In the genomic region with DNA sequence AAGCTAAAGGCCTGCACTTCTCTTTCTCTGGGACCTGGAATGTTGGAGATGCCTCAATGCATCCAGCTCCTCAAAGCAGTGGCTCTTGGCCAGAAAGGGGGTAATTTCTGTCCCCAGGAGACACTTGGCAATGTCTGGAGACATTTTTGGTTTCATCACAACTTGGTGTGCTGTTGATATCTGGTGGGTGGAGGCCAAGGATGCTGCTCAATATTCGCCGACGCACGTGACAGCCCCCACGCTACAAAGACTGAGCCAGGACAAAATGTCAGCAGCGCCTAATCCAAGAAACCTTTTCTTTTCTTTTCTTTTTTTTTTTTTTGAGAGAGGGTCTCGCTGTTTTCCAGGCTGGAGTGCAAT, we compare ENCODE assay signal across 17 cellular contexts.
DNase-seq lines count a peak whose midpoint lies in the region; ATAC-seq and TF ChIP-seq lines count a peak whose summit lies in the region.
"Had no signal": no experiment of that assay in that cellular context is flagged by ENCODE, and none has a peak within 500 bp of the region (broad histone marks: within the 10 kb centered on the region; RNA-seq: fewer than 3 reads in every experiment).

No MANE protein-coding gene starts in this region.

- no peak overlapping the region for H3K4me3 Mint-ChIP-seq in osteocyte (ENCODE audit: unreplicated experiment)

- TF ChIP-seq POLR2A in body of pancreas (IDR thresholded peaks at IDR 0.05) (no peak), erythroblast (IDR thresholded peaks at IDR 0.05; ENCODE audit: low read length) (no peak)

- DNase-seq in body of pancreas, result peak in 2 of 4 donors; percentile 22
- DNase-seq in heart right ventricle, result no peak
- DNase-seq in erythroblast (lab: John Stamatoyannopoulos, UW), result no peak
- DNase-seq in NCI-H748 (lab: John Stamatoyannopoulos, UW; ENCODE audit: unreplicated experiment), result no peak
- no peak for DNase-seq in osteocyte (ENCODE audit: extremely low spot score, unreplicated experiment)
- no peak for DNase-seq in PC-3
- DNase-seq: GDM1, GOT3, NCI-H1048, NCI-H1436 treated with DMSO at 0.1 percent for 48 hours, NCI-H2029 treated with DMSO at 0.1 percent for 48 hours, NCI-H510A, Peyer's patch had no signal

- no peak overlapping the region for H2AFZ ChIP-seq in PC-3 (ENCODE audit: low read length)

- no peak for TF ChIP-seq CTCF in HEK293 (tag by site-specific recombination; IDR thresholded peaks at IDR 0.05)
- no peak for TF ChIP-seq CTCF in body of pancreas (IDR thresholded peaks at IDR 0.05)
- TF ChIP-seq CTCF in heart right ventricle (IDR thresholded peaks at IDR 0.05), result no peak
- TF ChIP-seq CTCF in osteocyte (IDR thresholded peaks at IDR 0.05), result no peak
- no peak for TF ChIP-seq CTCF in PC-3 (conservative IDR thresholded peaks at IDR 0.05; ENCODE audit: low read depth, low read length)

- H3K9me2 ChIP-seq in PC-3 (replicated peaks; ENCODE audit: low read length), result no peaks in the 10 kb centered on the region

- 80 to 86% methylated on average over 7 of the region's 7 CpGs for WGBS in body of pancreas, 2 donors
- WGBS in heart right ventricle, 2 donors, result 53 to 63% methylated on average over 7 of the region's 7 CpGs

- 0 out of 2 replicates have a peak, but pooled peaks cover 4% of the 10 kb centered on the region for H3K79me2 ChIP-seq in PC-3 (ENCODE audit: low read length)

- intact Hi-C loops in body of pancreas (cut with DNase I), result no loop called here
- intact Hi-C loops in heart right ventricle (cut with DNase I), result loop anchor here in 1 of 10 donors (1.0 kb wide), 1 partner anchor 23 kb away; no protein-coding TSS in a partner anchor
- intact Hi-C loops in PC-3 (cut with micrococcal nuclease), result no loop called here

- H3K36me3 Mint-ChIP-seq in osteocyte (ENCODE audit: unreplicated experiment), result peaks cover 2% of the 10 kb centered on the region

- H3K36me3 ChIP-seq in HEK293 (ENCODE audit: control insufficient read depth in 2 of 2, insufficient read depth in 1 of 2, low read length in 2 of 2) (peaks cover 0 to 13% of the 10 kb centered on the region in 2 experiments; a peak in 2 of 3 replicates), body of pancreas (replicated peaks in 1 of 2; ENCODE audit: insufficient read depth in 1 of 2, low read depth in 2 of 2) (no peaks in the 10 kb centered on the region), heart right ventricle (peaks cover 0 to 19% (median 0%) of the 10 kb centered on the region in 9 donors), rectal smooth muscle tissue (ENCODE audit: control insufficient read depth, insufficient read depth, low read length) (no peaks in the 10 kb centered on the region), PC-3 (ENCODE audit: low read depth, low read length) (peaks cover 32% of the 10 kb centered on the region)

- no peak overlapping the region for H3K27ac Mint-ChIP-seq in osteocyte (ENCODE audit: unreplicated experiment)

- H3K9me3 Mint-ChIP-seq in osteocyte (ENCODE audit: unreplicated experiment), result no peaks in the 10 kb centered on the region

- peaks cover 19% of the 10 kb centered on the region for H3K27me3 Mint-ChIP-seq in osteocyte (ENCODE audit: unreplicated experiment)

- POLR2A ChIA-PET in HEK293 (lab: Yijun Ruan, JAX), result no interaction called here
- POLR2A ChIA-PET in PC-3 (lab: Charles Lee; ENCODE audit: unreplicated experiment), result no interaction called here

- H3K27me3 ChIP-seq in body of pancreas, result no peaks in the 10 kb centered on the region
- no peaks in the 10 kb centered on the region for H3K27me3 ChIP-seq in heart right ventricle
- H3K27me3 ChIP-seq in rectal smooth muscle tissue (ENCODE audit: control insufficient read depth, insufficient read depth, low read length), result no peaks in the 10 kb centered on the region
- H3K27me3 ChIP-seq in PC-3 (ENCODE audit: low read length), result no peaks in the 10 kb centered on the region
- H3K27me3 ChIP-seq: Peyer's patch had no signal

- H3K4me2 ChIP-seq in PC-3 (ENCODE audit: low read length), result no peak overlapping the region

- peaks cover 6% of the 10 kb centered on the region for H3K4me1 Mint-ChIP-seq in osteocyte (ENCODE audit: unreplicated experiment)

- H4K20me1 ChIP-seq in PC-3 (ENCODE audit: low read length), result peaks cover 10% of the 10 kb centered on the region

- CTCF ChIA-PET in HEK293 (lab: Yijun Ruan, JAX), result interaction anchor here (1.7 kb wide), 1 partner anchor 27 kb away, joined by 5 read pairs; no protein-coding TSS in a partner anchor
- CTCF ChIA-PET in PC-3 (lab: Charles Lee), result no interaction called here

- H3F3A ChIP-seq in PC-3 (ENCODE audit: low read length, unreplicated experiment), result no peaks in the 10 kb centered on the region

- peak; percentile 48 for ATAC-seq in body of pancreas
- peak in 7 of 8 donors; percentile 22 to 63 (median 37) for ATAC-seq in heart right ventricle
- no peak for ATAC-seq in PC-3

- H3K9ac ChIP-seq in rectal smooth muscle tissue (ENCODE audit: low read length) (no peak overlapping the region), PC-3 (ENCODE audit: low read length) (no peak overlapping the region)

- no peak overlapping the region for H3K27ac ChIP-seq in HEK293 (ENCODE audit: extremely low read depth, low read depth, low read length)
- H3K27ac ChIP-seq in body of pancreas, result no peak overlapping the region
- H3K27ac ChIP-seq in heart right ventricle, result peak overlapping the region in 8 of 10 donors; percentile 30 to 67 (median 50)
- peak overlapping the region; percentile 55 for H3K27ac ChIP-seq in rectal smooth muscle tissue (ENCODE audit: low read depth, low read length)
- H3K27ac ChIP-seq in PC-3 (ENCODE audit: low read length), result no peak overlapping the region
- H3K27ac ChIP-seq: C4-2B had no signal

- H3K4me3 ChIP-seq in HEK293 (ENCODE audit: low read depth, low read length) (no peak overlapping the region), body of pancreas (no peak overlapping the region), heart right ventricle (no peak overlapping the region), rectal smooth muscle tissue (ENCODE audit: low read length) (no peak overlapping the region), PC-3 (ENCODE audit: low read length) (no peak overlapping the region)
- H3K4me3 ChIP-seq: GM12878, Peyer's patch had no signal

- H3K4me1 ChIP-seq in HEK293 (ENCODE audit: control insufficient read depth, insufficient read depth, low read length), result no peaks in the 10 kb centered on the region
- peaks cover 2% of the 10 kb centered on the region for H3K4me1 ChIP-seq in body of pancreas
- peaks cover 2 to 58% (median 13%) of the 10 kb centered on the region in 9 donors for H3K4me1 ChIP-seq in heart right ventricle
- peaks cover 12% of the 10 kb centered on the region for H3K4me1 ChIP-seq in rectal smooth muscle tissue (ENCODE audit: control insufficient read depth, insufficient read depth, low read length)
- H3K4me1 ChIP-seq in PC-3 (ENCODE audit: insufficient read depth, low read length), result no peaks in the 10 kb centered on the region
- H3K4me1 ChIP-seq: Peyer's patch had no signal

- H3K9me3 ChIP-seq in HEK293 (ENCODE audit: control insufficient read depth, insufficient read depth, low read depth, low read length), result no peaks in the 10 kb centered on the region
- H3K9me3 ChIP-seq in body of pancreas, result no peaks in the 10 kb centered on the region
- no peaks in the 10 kb centered on the region for H3K9me3 ChIP-seq in heart right ventricle
- no peaks in the 10 kb centered on the region for H3K9me3 ChIP-seq in PC-3 (ENCODE audit: low read length)
- H3K9me3 ChIP-seq: Peyer's patch had no signal

- BruUV-seq in PC-3 (replicated peaks; lab: Mats Ljungman, UMichigan), result no TSS peak

TF ChIP-seq in HEK293, 187 proteins besides CTCF, POLR2A, EP300 and RAD21:
- no peak for TF ChIP-seq ZNF146 (tag by site-specific recombination; IDR thresholded peaks at IDR 0.05)
- no peak for TF ChIP-seq ZNF529 (tag by site-specific recombination; IDR thresholded peaks at IDR 0.05; ENCODE audit: insufficient replicate concordance)
- TF ChIP-seq ZFHX2 (tag by site-specific recombination; conservative IDR thresholded peaks at IDR 0.05), result peak; percentile 5; the same call in 1 of the 2 replicates
- TF ChIP-seq SP2 (tag by site-specific recombination; IDR thresholded peaks at IDR 0.05), result no peak
- TF ChIP-seq, protein P1, sequence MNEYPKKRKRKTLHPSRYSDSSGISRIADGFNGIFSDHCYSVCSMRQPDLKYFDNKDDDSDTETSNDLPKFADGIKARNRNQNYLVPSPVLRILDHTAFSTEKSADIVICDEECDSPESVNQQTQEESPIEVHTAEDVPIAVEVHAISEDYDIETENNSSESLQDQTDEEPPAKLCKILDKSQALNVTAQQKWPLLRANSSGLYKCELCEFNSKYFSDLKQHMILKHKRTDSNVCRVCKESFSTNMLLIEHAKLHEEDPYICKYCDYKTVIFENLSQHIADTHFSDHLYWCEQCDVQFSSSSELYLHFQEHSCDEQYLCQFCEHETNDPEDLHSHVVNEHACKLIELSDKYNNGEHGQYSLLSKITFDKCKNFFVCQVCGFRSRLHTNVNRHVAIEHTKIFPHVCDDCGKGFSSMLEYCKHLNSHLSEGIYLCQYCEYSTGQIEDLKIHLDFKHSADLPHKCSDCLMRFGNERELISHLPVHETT (tag by site-specific recombination; IDR thresholded peaks at IDR 0.05), result no peak
- no peak for TF ChIP-seq ZNF660 (tag by site-specific recombination; IDR thresholded peaks at IDR 0.05)
- TF ChIP-seq SALL2 (tag by site-specific recombination; IDR thresholded peaks at IDR 0.05; ENCODE audit: borderline replicate concordance), result no peak

Comparison
In these comparisons a context has a peak if more than half of its experiments do, and no peak if none do; other contexts are left out.
1. H3K27ac ChIP-seq: peak in heart right ventricle (8 of 10) and rectal smooth muscle tissue (single experiment); none in HEK293 (single experiment), body of pancreas (0 of 4) and PC-3 (single experiment).